ENCODE assay signal across 18 cellular contexts in the genomic region with DNA sequence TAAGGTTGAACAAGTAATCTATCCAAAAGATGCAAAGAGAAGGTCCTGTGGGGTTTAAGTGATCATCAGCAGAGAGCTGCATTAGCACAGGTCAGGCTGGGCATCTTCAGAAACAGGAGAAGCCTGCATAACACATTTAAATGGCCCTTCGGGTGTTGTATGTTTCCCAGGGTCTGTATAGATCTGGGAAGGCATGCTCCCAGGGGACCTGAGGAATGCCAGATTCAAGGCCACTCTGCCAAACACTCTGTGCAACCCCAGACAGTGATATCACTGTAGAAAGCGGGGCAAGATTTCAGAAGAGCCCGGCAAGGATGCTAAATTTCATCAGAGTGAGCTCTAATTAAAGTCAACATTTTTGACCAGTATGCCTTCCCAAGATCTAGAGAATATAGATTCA.
"Had no signal": no experiment of that assay in that cellular context is flagged by ENCODE, and none has a peak within 500 bp of the region (broad histone marks: within the 10 kb centered on the region; RNA-seq: fewer than 3 reads in every experiment).

No MANE protein-coding gene starts in this region.

- H3K27ac ChIP-seq: epithelial cell of prostate, esophagus squamous epithelium, gastroesophageal sphincter, neutrophil, right atrium auricular region, sigmoid colon had no signal

- ATAC-seq: effector memory CD8-positive, alpha-beta T cell; gastroesophageal sphincter had no signal

- H3K4me1 ChIP-seq: esophagus squamous epithelium, gastroesophageal sphincter, right atrium auricular region, sigmoid colon had no signal

- DNase-seq: effector memory CD8-positive, alpha-beta T cell; esophagus squamous epithelium; foreskin fibroblast; head of caudate nucleus; hippocampal formation; kidney glomerular epithelial cell; mesendoderm; naive B cell; posterior cingulate gyrus; sigmoid colon; small intestine; stimulated activated CD4-positive, alpha-beta T cell treated with anti-CD3 and anti-CD28 coated beads, Interleukin-12 subunit alpha, Interleukin-12 subunit beta, amount 100 ng/mL, for 4 hours; stimulated activated naive CD4-positive, alpha-beta T cell treated with Interleukin-2 at 50 U/mL for 16 hours; trophoblast cell had no signal

- H3K27me3 ChIP-seq: esophagus squamous epithelium, gastroesophageal sphincter, neutrophil, right atrium auricular region, sigmoid colon had no signal

- H3K36me3 ChIP-seq: esophagus squamous epithelium, gastroesophageal sphincter, neutrophil, right atrium auricular region, sigmoid colon had no signal

- H3K9me3 ChIP-seq: esophagus squamous epithelium, gastroesophageal sphincter, neutrophil, right atrium auricular region, sigmoid colon had no signal

- FAIRE-seq: small intestine had no signal

- H3K4me3 ChIP-seq: esophagus squamous epithelium, gastroesophageal sphincter, right atrium auricular region, sigmoid colon had no signal
